18 cellular contexts compared by ENCODE assay signal in the genomic region with DNA sequence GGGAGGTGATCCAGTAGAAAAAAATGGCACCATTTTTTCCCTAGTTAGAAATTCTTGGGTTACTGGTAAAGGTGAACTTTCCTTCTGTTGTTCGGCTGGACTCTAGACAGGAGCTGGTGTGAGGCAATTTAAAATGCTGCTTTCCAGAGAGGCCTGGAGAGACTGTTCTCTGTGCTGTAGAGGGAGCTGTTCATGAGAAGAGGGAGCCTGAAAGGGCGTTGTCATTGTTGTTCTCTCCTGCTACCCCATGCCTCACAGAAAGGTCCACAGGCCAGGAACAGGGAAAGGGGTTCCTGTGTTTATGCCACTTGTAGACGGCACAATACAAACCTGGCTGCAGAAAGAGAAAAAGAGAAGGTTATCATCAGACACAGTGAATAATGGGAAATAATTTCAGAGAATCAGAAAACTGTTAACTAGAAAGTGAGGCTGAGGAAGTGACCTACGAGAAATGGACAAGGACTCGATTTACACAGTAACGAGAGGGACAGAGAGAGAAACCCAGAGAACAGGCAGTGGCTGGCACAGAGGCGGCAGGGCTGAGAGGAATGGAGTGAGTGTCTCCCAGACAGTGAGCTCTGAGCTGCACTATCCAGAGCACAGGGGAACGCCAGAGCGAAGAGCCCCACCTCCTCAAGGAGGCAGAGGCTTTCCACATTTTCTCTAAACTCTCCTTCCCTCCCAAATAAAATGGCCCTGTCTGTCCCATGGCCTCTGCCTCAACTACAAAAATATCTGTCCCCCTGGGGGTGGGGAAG.
DNase-seq lines count a peak whose midpoint lies in the region; ATAC-seq, FAIRE-seq and TF ChIP-seq lines count a peak whose summit lies in the region.
"Had no signal": no experiment of that assay in that cellular context is flagged by ENCODE, and none has a peak within 500 bp of the region (broad histone marks: within the 10 kb centered on the region; RNA-seq: fewer than 3 reads in every experiment).

No MANE protein-coding gene starts in this region.

- no peak overlapping the region for H2BK5ac ChIP-seq in H1 (ENCODE audit: low read depth, low read length)

- no peaks in the 10 kb centered on the region for H3K9me3 ChIP-seq in Karpas-422 (ENCODE audit: low read length)
- no peaks in the 10 kb centered on the region for H3K9me3 ChIP-seq in H1 (ENCODE audit: insufficient read depth in 2 of 2, low read depth in 1 of 2, low read length in 1 of 2)
- H3K9me3 ChIP-seq in kidney (ENCODE audit: control insufficient read depth in 1 of 2, low read length in 2 of 2) = no peaks in the 10 kb centered on the region
- H3K9me3 ChIP-seq: body of pancreas had no signal

- DNase-seq in ELF-1 (ENCODE audit: low read depth, low spot score) = peak; percentile 60
- peak; percentile 40 for DNase-seq in Karpas-422
- DNase-seq in H1 (ENCODE audit: low read depth in 1 of 2, low spot score in 2 of 2) = no peak
- DNase-seq in left lobe of liver (ENCODE audit: low spot score) = no peak
- DNase-seq in kidney = no peak
- no peak for DNase-seq in HK-2 (ENCODE audit: unreplicated experiment)
- DNase-seq: activated B cell treated with CpG ODN at 0.5 μM for 24 hours; activated CD8-positive, alpha-beta T cell treated with anti-CD3 and anti-CD28 coated beads for 36 hours; activated T-cell treated with anti-CD3 and anti-CD28 coated beads, Interleukin-2, amount 50 U/mL, for 24 hours; body of pancreas; cortex of kidney; EL; Kasumi-1; NCI-H1436; occipital lobe had no signal

- H3K27ac ChIP-seq in Karpas-422 (ENCODE audit: low read length) = no peak overlapping the region
- H3K27ac ChIP-seq in H1 (ENCODE audit: low read depth, low read length) = no peak overlapping the region
- H3K27ac ChIP-seq in kidney (ENCODE audit: low read depth in 2 of 2, low read length in 2 of 2) = no peak overlapping the region
- H3K27ac ChIP-seq: body of pancreas had no signal

- H3K23ac ChIP-seq in H1 (ENCODE audit: insufficient read length) = no peak overlapping the region

- no peak for TF ChIP-seq POLR2A in H1 (IDR thresholded peaks at IDR 0.05; ENCODE audit: control extremely low read depth in 1 of 2, low read depth in 2 of 2, low read length in 2 of 2)

- no peak overlapping the region for H2BK120ac ChIP-seq in H1 (replicated peaks; ENCODE audit: low read depth, low read length)

- H3K9me2 ChIP-seq in Karpas-422 (replicated peaks; ENCODE audit: insufficient read depth, low read length) = no peaks in the 10 kb centered on the region

- peak; percentile 48 for FAIRE-seq in H1 (lab: Jason Lieb, UNC)
- no peak for FAIRE-seq in kidney (lab: Jason Lieb, UNC)
- FAIRE-seq: frontal cortex, H54 had no signal

- H3K4me3 ChIP-seq in Karpas-422 (ENCODE audit: low read length) (no peak overlapping the region), H1 (ENCODE audit: extremely low read depth in 1 of 4, insufficient read depth in 2 of 4, low read depth in 3 of 4, low read length in 4 of 4) (no peak overlapping the region), kidney (ENCODE audit: low read length in 2 of 2) (no peak overlapping the region)
- H3K4me3 ChIP-seq: body of pancreas had no signal

- no peak overlapping the region for H3K18ac ChIP-seq in H1 (ENCODE audit: extremely low read depth, low read length)

- H3K9ac ChIP-seq in Karpas-422 (ENCODE audit: low read length) = no peak overlapping the region
- no peak overlapping the region for H3K9ac ChIP-seq in H1 (replicated peaks in 1 of 4; ENCODE audit: extremely low read depth in 1 of 4, low read depth in 3 of 4, low read length in 3 of 4)
- H3K9ac ChIP-seq in kidney (ENCODE audit: low read length in 2 of 2) = no peak overlapping the region

- no peak overlapping the region for H4K5ac ChIP-seq in H1 (ENCODE audit: insufficient read length, low read depth, low read length)

- POLR2A ChIA-PET in H1 (lab: Charles Lee; ENCODE audit: partially characterized antibody) = no interaction called here

- H4K91ac ChIP-seq in H1 (replicated peaks; ENCODE audit: insufficient read length, low read length) = no peak overlapping the region

- no peak overlapping the region for H3K56ac ChIP-seq in H1 (replicated peaks; ENCODE audit: insufficient read length, low read depth, low read length)

- no peak for TF ChIP-seq EP300 in H1 (IDR thresholded peaks at IDR 0.05; ENCODE audit: borderline replicate concordance in 1 of 2, low read depth in 2 of 2, low read length in 2 of 2)

- no peak overlapping the region for H3K4ac ChIP-seq in H1 (replicated peaks; ENCODE audit: insufficient read length, low read depth, low read length)

- no peaks in the 10 kb centered on the region for H3K23me2 ChIP-seq in H1 (ENCODE audit: low read depth, low read length)

- peak; percentile 71 for ATAC-seq in left lobe of liver
- no peak for ATAC-seq in GM21367 (IDR thresholded peaks at IDR 0.05; ENCODE audit: unreplicated experiment)
- ATAC-seq: activated CD8-positive, alpha-beta T cell treated with anti-CD3 and anti-CD28 coated beads for 36 hours; body of pancreas had no signal

- H4K20me1 ChIP-seq in Karpas-422 (ENCODE audit: insufficient read depth, low read depth, low read length) = no peaks in the 10 kb centered on the region
- no peaks in the 10 kb centered on the region for H4K20me1 ChIP-seq in H1 (replicated peaks in 1 of 2; ENCODE audit: control insufficient read depth in 1 of 2, insufficient read depth in 2 of 2, low read length in 2 of 2)

- peak; percentile 51 to 62 for TF ChIP-seq RAD21 in H1 (IDR thresholded peaks at IDR 0.05 in 1 of 2, conservative IDR thresholded peaks at IDR 0.05 in 1 of 2; ENCODE audit: low read depth in 2 of 2, low read length in 2 of 2)

- no peaks in the 10 kb centered on the region for H3K79me1 ChIP-seq in H1 (ENCODE audit: low read depth, low read length)

- no peak overlapping the region for H2BK20ac ChIP-seq in H1 (ENCODE audit: low read length)

- H3K14ac ChIP-seq in H1 (ENCODE audit: insufficient read length) = no peak overlapping the region

- H3K4me1 ChIP-seq in Karpas-422 (ENCODE audit: low read length) (no peaks in the 10 kb centered on the region), H1 (replicated peaks in 1 of 4; ENCODE audit: control insufficient read depth in 3 of 4, insufficient read depth in 4 of 4, low read length in 3 of 4) (no peaks in the 10 kb centered on the region), kidney (ENCODE audit: control insufficient read depth in 1 of 2, insufficient read depth in 1 of 2, low read depth in 1 of 2, low read length in 2 of 2) (no peaks in the 10 kb centered on the region)
- H3K4me1 ChIP-seq: body of pancreas had no signal

- H2BK12ac ChIP-seq in H1 (ENCODE audit: low read depth, low read length) = no peak overlapping the region

- intact Hi-C loops in kidney (cut with DNase I) = no loop called here

- no peak overlapping the region for H2AFZ ChIP-seq in Karpas-422 (ENCODE audit: low read length)
- peak overlapping the region; percentile 5; the same call in 1 of the 2 replicates for H2AFZ ChIP-seq in H1 (ENCODE audit: low read length)

- H3K79me2 ChIP-seq in Karpas-422 (ENCODE audit: low read length) = no peaks in the 10 kb centered on the region
- H3K79me2 ChIP-seq in H1 (ENCODE audit: control insufficient read depth in 1 of 2, insufficient read depth in 2 of 2, low read length in 2 of 2) = no peaks in the 10 kb centered on the region

- peak overlapping the region; percentile 58; the same call in 1 of the 2 replicates for H4K8ac ChIP-seq in H1 (ENCODE audit: extremely low read depth, insufficient read depth, low read length)

- H3K36me3 ChIP-seq in Karpas-422 (ENCODE audit: insufficient read depth, low read length) = no peaks in the 10 kb centered on the region
- no peaks in the 10 kb centered on the region for H3K36me3 ChIP-seq in H1 (ENCODE audit: control insufficient read depth in 2 of 4, insufficient read depth in 4 of 4, low read length in 3 of 4)
- H3K36me3 ChIP-seq in kidney (ENCODE audit: control insufficient read depth in 1 of 2, insufficient read depth in 2 of 2, low read length in 2 of 2) = no peaks in the 10 kb centered on the region

- CTCF ChIA-PET in H1 (lab: Charles Lee; ENCODE audit: partially characterized antibody) = interaction anchor here (0.5 to 6.0 kb wide), 11 partner anchors 9 to 1814 kb away, joined by 3 to 36 read pairs (median 8); no protein-coding TSS in a partner anchor

- H3K4me2 ChIP-seq in Karpas-422 (ENCODE audit: low read depth, low read length, poor library complexity, severe bottlenecking) (no peak overlapping the region), H1 (ENCODE audit: insufficient read depth in 1 of 2, low read depth in 2 of 2, low read length in 2 of 2) (no peak overlapping the region)

- WGBS in H1 (ENCODE audit: extremely low coverage in 1 of 2, insufficient coverage in 1 of 2, insufficient read length in 1 of 2, insufficient replicate concordance in 2 of 2, low coverage in 1 of 2, low lambda C conversion rate in 2 of 2, missing lambda C conversion rate in 1 of 2), 2 experiments = 80% methylated on average over 9 of the region's 9 CpGs; no CpG with 5 or more reads in 1 of the 2 experiments

- H3K27me3 ChIP-seq in Karpas-422 (ENCODE audit: low read length) = no peaks in the 10 kb centered on the region
- H3K27me3 ChIP-seq in H1 (replicated peaks in 1 of 4; ENCODE audit: control insufficient read depth in 3 of 4, extremely low read depth in 1 of 4, insufficient read depth in 3 of 4, low read length in 3 of 4) = no peaks in the 10 kb centered on the region
- H3K27me3 ChIP-seq: body of pancreas had no signal

- H2AK5ac ChIP-seq in H1 (ENCODE audit: low read depth, low read length) = no peak overlapping the region

- H2BK15ac ChIP-seq in H1 (ENCODE audit: low read length) = no peak overlapping the region

- TF ChIP-seq CTCF in H1 (IDR thresholded peaks at IDR 0.05; ENCODE audit: control extremely low read depth in 1 of 3, insufficient read depth in 1 of 3, low read depth in 1 of 3, low read length in 3 of 3) (peak; percentile 16 to 67 (median 51)), kidney (IDR thresholded peaks at IDR 0.05; ENCODE audit: borderline replicate concordance, extremely low read depth, insufficient read depth) (no peak)

TF ChIP-seq in H1, 55 proteins besides CTCF, POLR2A, EP300 and RAD21 (continues in another document):
- TF ChIP-seq NRF1 (IDR thresholded peaks at IDR 0.05; ENCODE audit: low read depth, low read length) (no peak), KDM5A (IDR thresholded peaks at IDR 0.05; ENCODE audit: low read length) (no peak), SUZ12 (IDR thresholded peaks at IDR 0.05; ENCODE audit: low read length) (no peak)

Comparison
In these comparisons a context has a peak if more than half of its experiments do, and no peak if none do; other contexts are left out.
1. DNase-seq: peak in ELF-1 (single experiment) and Karpas-422 (single experiment); none in H1 (0 of 2), left lobe of liver (single experiment), kidney (single experiment) and HK-2 (single experiment).